ENCODE assay signal across 24 cellular contexts in the genomic region with DNA sequence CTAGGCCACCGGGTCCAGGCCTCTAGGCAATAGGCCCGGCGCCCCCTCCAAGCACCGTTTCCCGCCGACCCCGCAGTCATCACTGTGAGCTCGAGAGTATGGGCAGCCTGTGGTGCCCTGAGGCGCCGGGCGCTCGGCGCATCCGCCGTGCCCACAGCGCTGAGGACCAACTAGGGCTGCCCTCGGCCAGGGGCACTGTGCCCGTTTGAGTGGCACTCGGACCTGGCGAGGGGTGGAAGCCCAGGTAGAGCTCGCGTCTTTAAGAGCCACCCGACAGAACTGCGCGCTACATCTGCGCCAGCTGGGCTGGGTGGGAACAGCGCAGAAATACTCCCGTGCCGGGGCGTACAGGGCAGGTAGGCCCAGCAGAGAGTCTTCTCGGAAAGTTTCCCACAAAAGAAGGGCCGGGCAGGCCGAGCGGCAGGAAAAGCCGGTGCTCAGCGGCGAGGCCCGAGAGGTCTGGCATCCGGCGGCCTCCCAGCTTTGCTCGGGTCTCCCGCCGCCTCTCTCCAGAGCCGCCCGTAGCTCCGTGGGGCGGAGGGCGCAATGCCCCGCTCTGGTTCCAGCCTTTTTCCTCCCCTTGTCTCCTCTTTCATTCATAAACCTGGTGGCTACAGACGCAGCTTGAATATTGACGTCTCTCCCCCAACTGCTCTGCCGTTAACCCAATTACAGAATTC. TPM values are rescaled to one million over a fixed set of nuclear protein-coding genes. Genes with fewer than 3 reads are reported as not detected.
DNase-seq lines count a peak whose midpoint lies in the region; ATAC-seq, FAIRE-seq and TF ChIP-seq lines count a peak whose summit lies in the region.
"Had no signal": no experiment of that assay in that cellular context is flagged by ENCODE, and none has a peak within 500 bp of the region (broad histone marks: within the 10 kb centered on the region; RNA-seq: fewer than 3 reads in every experiment).

No MANE protein-coding gene starts in this region.

- H3K4ac ChIP-seq in H1 (replicated peaks; ENCODE audit: insufficient read length, low read depth, low read length): no peak overlapping the region
- H3K4ac ChIP-seq in neuronal stem cell (ENCODE audit: low read length): no peak overlapping the region

- H3K18ac ChIP-seq in H1 (ENCODE audit: extremely low read depth, low read length): no peak overlapping the region
- peak overlapping the region; percentile 90 for H3K18ac ChIP-seq in neuronal stem cell (ENCODE audit: low read length)

- no peaks in the 10 kb centered on the region for H3K9me3 Mint-ChIP-seq in T-helper 2 cell treated with Interferon-gamma antibody and Interleukin-4, amounts not matched to agents 5 μg/mL and 100 μg/mL, for 36 hours
- H3K9me3 Mint-ChIP-seq in GM23338: peaks cover 3% of the 10 kb centered on the region; the same call in 1 of the 3 replicates

- no peaks in the 10 kb centered on the region for H3K9me2 ChIP-seq in GM23338 (ENCODE audit: insufficient read depth)

- H3K4me3 ChIP-seq in GM23338 (peak overlapping the region; percentile 49), H1 (ENCODE audit: extremely low read depth in 1 of 4, insufficient read depth in 2 of 4, low read depth in 3 of 4, low read length in 4 of 4) (peak overlapping the region in 1 of 4 experiments; percentile 49; a peak in 2 of 8 replicates), neuronal stem cell (ENCODE audit: low read length in 2 of 2) (peak overlapping the region in 1 of 2 donors; percentile 35), heart left ventricle (peak overlapping the region in 1 of 12 donors; percentile 13)
- H3K4me3 ChIP-seq: adrenal gland, coronary artery, sigmoid colon had no signal

- H3K4me1 Mint-ChIP-seq in T-helper 2 cell treated with Interferon-gamma antibody and Interleukin-4, amounts not matched to agents 5 μg/mL and 100 μg/mL, for 36 hours (ENCODE audit: low read depth): peaks cover 2% of the 10 kb centered on the region
- peaks cover 54% of the 10 kb centered on the region for H3K4me1 Mint-ChIP-seq in GM23338
- H3K4me1 Mint-ChIP-seq: memory B cell had no signal

- no peak overlapping the region for H2AK5ac ChIP-seq in H1 (ENCODE audit: low read depth, low read length)
- H2AK5ac ChIP-seq in neuronal stem cell (ENCODE audit: low read depth, low read length): peak overlapping the region; percentile 65

- H3K27me3 Mint-ChIP-seq in T-helper 2 cell treated with Interferon-gamma antibody and Interleukin-4, amounts not matched to agents 5 μg/mL and 100 μg/mL, for 36 hours (ENCODE audit: low read depth): peaks cover 84% of the 10 kb centered on the region
- peaks cover 97% of the 10 kb centered on the region for H3K27me3 Mint-ChIP-seq in GM23338 (ENCODE audit: insufficient read depth, low read depth, poor library complexity)

- peaks cover 27% of the 10 kb centered on the region for H4K20me1 ChIP-seq in GM23338 (replicated peaks; ENCODE audit: insufficient read depth)
- peaks cover 15 to 24% of the 10 kb centered on the region in 2 experiments for H4K20me1 ChIP-seq in H1 (replicated peaks in 1 of 2; ENCODE audit: control insufficient read depth in 1 of 2, insufficient read depth in 2 of 2, low read length in 2 of 2)

- H3K4me2 ChIP-seq in GM23338 (peak overlapping the region; percentile 79), H1 (ENCODE audit: insufficient read depth in 1 of 2, low read depth in 2 of 2, low read length in 2 of 2) (peak overlapping the region; percentile 47 to 63), neuronal stem cell (ENCODE audit: insufficient read depth, low read length, poor library complexity, severe bottlenecking) (peak overlapping the region; percentile 44)

- H3K27ac ChIP-seq in GM23338 (ENCODE audit: low read depth) (no peak overlapping the region), H1 (ENCODE audit: low read depth, low read length) (no peak overlapping the region), neuronal stem cell (replicated peaks; ENCODE audit: low read length) (no peak overlapping the region), heart left ventricle (no peak overlapping the region)
- H3K27ac ChIP-seq: adrenal gland, coronary artery, HL-60, parathyroid adenoma, sigmoid colon had no signal

- H3K27me3 ChIP-seq in GM23338 (ENCODE audit: insufficient read depth) (peaks cover 100% of the 10 kb centered on the region), H1 (replicated peaks in 1 of 4; ENCODE audit: control insufficient read depth in 3 of 4, extremely low read depth in 1 of 4, insufficient read depth in 3 of 4, low read length in 3 of 4) (peaks cover 92 to 100% (median 97%) of the 10 kb centered on the region in 4 experiments), neuronal stem cell (ENCODE audit: control insufficient read depth in 3 of 3, insufficient read depth in 3 of 3, low read depth in 1 of 3, low read length in 3 of 3) (peaks cover 45 to 91% (median 59%) of the 10 kb centered on the region in 3 experiments), heart left ventricle (peaks cover 90 to 100% (median 99%) of the 10 kb centered on the region in 9 donors)

- peaks cover 2% of the 10 kb centered on the region; the same call in 1 of the 2 replicates for H3K23me2 ChIP-seq in H1 (ENCODE audit: low read depth, low read length)

- 3% methylated on average over 46 of the region's 52 CpGs; no CpG with 5 or more reads in 1 of the 2 experiments for WGBS in H1 (ENCODE audit: extremely low coverage in 1 of 2, insufficient coverage in 1 of 2, insufficient read length in 1 of 2, insufficient replicate concordance in 2 of 2, low coverage in 1 of 2, low lambda C conversion rate in 2 of 2, missing lambda C conversion rate in 1 of 2), 2 experiments
- WGBS in neuronal stem cell (ENCODE audit: extremely low coverage in 2 of 2, insufficient read length in 2 of 2, insufficient replicate concordance in 1 of 2), 2 donors: no CpG with 5 or more reads among the region's 52 CpGs
- 2 to 7% (median 2%) methylated on average over 27 to 52 of the region's 52 CpGs for WGBS in heart left ventricle, 4 donors

- H3K9me3 ChIP-seq in H1 (ENCODE audit: insufficient read depth in 2 of 2, low read depth in 1 of 2, low read length in 1 of 2) (no peaks in the 10 kb centered on the region; a peak in 1 of 4 replicates), neuronal stem cell (replicated peaks in 1 of 2; ENCODE audit: control insufficient read depth in 2 of 2, insufficient read depth in 1 of 2, low read depth in 1 of 2, low read length in 2 of 2) (peaks cover 3% of the 10 kb centered on the region in 2 donors), heart left ventricle (no peaks in the 10 kb centered on the region)
- H3K9me3 ChIP-seq: adrenal gland, sigmoid colon had no signal

- peak overlapping the region; percentile 55; the same call in 1 of the 2 replicates for H2BK12ac ChIP-seq in H1 (ENCODE audit: low read depth, low read length)
- peak overlapping the region; percentile 36 for H2BK12ac ChIP-seq in neuronal stem cell (ENCODE audit: low read length)

- peaks cover 74% of the 10 kb centered on the region for H3K4me1 ChIP-seq in GM23338 (ENCODE audit: insufficient read depth)
- H3K4me1 ChIP-seq in H1 (replicated peaks in 1 of 4; ENCODE audit: control insufficient read depth in 3 of 4, insufficient read depth in 4 of 4, low read length in 3 of 4): peaks cover 3 to 54% (median 23%) of the 10 kb centered on the region in 4 experiments
- H3K4me1 ChIP-seq in neuronal stem cell (ENCODE audit: control insufficient read depth in 2 of 2, insufficient read depth in 1 of 2, low read depth in 1 of 2, low read length in 2 of 2): peaks cover 25 to 26% of the 10 kb centered on the region in 2 donors
- peaks cover 0 to 45% (median 9%) of the 10 kb centered on the region in 12 donors for H3K4me1 ChIP-seq in heart left ventricle
- H3K4me1 ChIP-seq: parathyroid adenoma had no signal

- H2BK20ac ChIP-seq in H1 (ENCODE audit: low read length): no peak overlapping the region

- H4K8ac ChIP-seq in H1 (ENCODE audit: extremely low read depth, insufficient read depth, low read length) (no peak overlapping the region), neuronal stem cell (ENCODE audit: low read depth, low read length) (no peak overlapping the region)

- H3F3A ChIP-seq in GM23338 (replicated peaks; ENCODE audit: low read depth): peaks cover 42% of the 10 kb centered on the region

- no peak; a peak in 1 of 4 replicates for TF ChIP-seq RAD21 in H1 (IDR thresholded peaks at IDR 0.05 in 1 of 2, conservative IDR thresholded peaks at IDR 0.05 in 1 of 2; ENCODE audit: low read depth in 2 of 2, low read length in 2 of 2)

- H2BK15ac ChIP-seq in H1 (ENCODE audit: low read length): no peak overlapping the region; the same call in 1 of the 2 replicates
- H2BK15ac ChIP-seq in neuronal stem cell (ENCODE audit: low read length): peak overlapping the region; percentile 50

- H4K91ac ChIP-seq in H1 (replicated peaks; ENCODE audit: insufficient read length, low read length) (no peak overlapping the region), neuronal stem cell (ENCODE audit: low read depth, low read length, poor library complexity) (peak overlapping the region; percentile 27)

- no peak for DNase-seq in T-helper 2 cell treated with Interferon-gamma antibody and Interleukin-4, amounts not matched to agents 5 μg/mL and 100 μg/mL, for 36 hours (ENCODE audit: low spot score)
- DNase-seq in T-helper 2 cell (no peak), GM23338 (ENCODE audit: low spot score) (peak; percentile 54), H1 (ENCODE audit: low read depth in 1 of 2, low spot score in 2 of 2) (peak in 1 of 2 experiments; percentile 72), neuronal stem cell (ENCODE audit: low spot score) (no peak), COLO829 (ENCODE audit: low spot score) (no peak), heart left ventricle (no peak)
- DNase-seq in stimulated activated CD4-positive, alpha-beta T cell treated with anti-CD3 and anti-CD28 coated beads, Interleukin-1b, Interleukin-23, amount 100 ng/mL, for 48 hours: no peak
- DNase-seq: activated CD4-positive, alpha-beta T cell treated with anti-CD3 and anti-CD28 coated beads, Interleukin-2, amount 50 U/mL, for 1 hour; activated gamma-delta T cell treated with Interleukin-2 at 50 U/mL for 16 hours; adrenal gland; Calu3; IMR-90; NCI-H2171; SHP77 treated with DMSO at 0.1 percent for 48 hours; sigmoid colon had no signal

- H3K9ac ChIP-seq in H1 (replicated peaks in 1 of 4; ENCODE audit: extremely low read depth in 1 of 4, low read depth in 3 of 4, low read length in 3 of 4) (no peak overlapping the region), neuronal stem cell (ENCODE audit: low read depth, low read length, poor library complexity) (no peak overlapping the region)
- H3K9ac ChIP-seq: parathyroid adenoma had no signal

- no peak for FAIRE-seq in H1 (lab: Jason Lieb, UNC)
- FAIRE-seq: bronchial epithelial cell had no signal

- no peak overlapping the region for H3K23ac ChIP-seq in H1 (ENCODE audit: insufficient read length)
- H3K23ac ChIP-seq in neuronal stem cell (ENCODE audit: low read depth, low read length, poor library complexity): peak overlapping the region; percentile 14

- no peak for TF ChIP-seq EP300 in H1 (IDR thresholded peaks at IDR 0.05; ENCODE audit: borderline replicate concordance in 1 of 2, low read depth in 2 of 2, low read length in 2 of 2)

- H3K27ac Mint-ChIP-seq in T-helper 2 cell treated with Interferon-gamma antibody and Interleukin-4, amounts not matched to agents 5 μg/mL and 100 μg/mL, for 36 hours: peak overlapping the region; percentile 55
- no peak overlapping the region for H3K27ac Mint-ChIP-seq in GM23338
- H3K27ac Mint-ChIP-seq: memory B cell had no signal

- no peak overlapping the region for H4K5ac ChIP-seq in H1 (ENCODE audit: insufficient read length, low read depth, low read length)

- intact Hi-C loops in heart left ventricle (cut with DNase I): loop anchor here in 1 of 10 donors (10.0 kb wide), 1 partner anchor 383 kb away; no protein-coding TSS in a partner anchor

- H3K56ac ChIP-seq in H1 (replicated peaks; ENCODE audit: insufficient read length, low read depth, low read length): no peak overlapping the region

- H3K36me3 ChIP-seq in GM23338 (ENCODE audit: insufficient read depth): no peaks in the 10 kb centered on the region
- peaks cover 0 to 6% (median 0%) of the 10 kb centered on the region in 4 experiments; a peak in 1 of 8 replicates for H3K36me3 ChIP-seq in H1 (ENCODE audit: control insufficient read depth in 2 of 4, insufficient read depth in 4 of 4, low read length in 3 of 4)
- no peaks in the 10 kb centered on the region for H3K36me3 ChIP-seq in neuronal stem cell (replicated peaks in 1 of 2; ENCODE audit: control insufficient read depth in 2 of 2, insufficient read depth in 2 of 2, low read length in 2 of 2)
- H3K36me3 ChIP-seq in heart left ventricle: no peaks in the 10 kb centered on the region
- H3K36me3 ChIP-seq: adrenal gland, sigmoid colon had no signal

- CTCF ChIA-PET in H1 (lab: Charles Lee; ENCODE audit: partially characterized antibody): interaction anchor here (0.6 to 5.6 kb wide), 19 partner anchors 9 to 586 kb away, joined by 3 to 51 read pairs (median 3); no protein-coding TSS in a partner anchor

- H2BK120ac ChIP-seq in H1 (replicated peaks; ENCODE audit: low read depth, low read length) (no peak overlapping the region), neuronal stem cell (ENCODE audit: low read depth, low read length) (no peak overlapping the region)

- H2BK5ac ChIP-seq in H1 (ENCODE audit: low read depth, low read length): no peak overlapping the region
- H2BK5ac ChIP-seq in neuronal stem cell (ENCODE audit: low read length): no peak overlapping the region

- ATAC-seq in GM23338: peak; percentile 5
- no peak for ATAC-seq in heart left ventricle

- TF ChIP-seq CTCF in GM23338 (conservative IDR thresholded peaks at IDR 0.05; ENCODE audit: low read depth in 2 of 2) (no peak), H1 (IDR thresholded peaks at IDR 0.05; ENCODE audit: control extremely low read depth in 1 of 3, insufficient read depth in 1 of 3, low read depth in 1 of 3, low read length in 3 of 3) (no peak), heart left ventricle (IDR thresholded peaks at IDR 0.05) (no peak)

- no peak for TF ChIP-seq POLR2A in H1 (IDR thresholded peaks at IDR 0.05; ENCODE audit: control extremely low read depth in 1 of 2, low read depth in 2 of 2, low read length in 2 of 2)
- TF ChIP-seq POLR2A in heart left ventricle (IDR thresholded peaks at IDR 0.05): no peak

- H3K79me2 ChIP-seq in GM23338 (replicated peaks; ENCODE audit: insufficient read depth): no peaks in the 10 kb centered on the region
- H3K79me2 ChIP-seq in H1 (ENCODE audit: control insufficient read depth in 1 of 2, insufficient read depth in 2 of 2, low read length in 2 of 2): no peaks in the 10 kb centered on the region
- H3K79me2 ChIP-seq: parathyroid adenoma had no signal

- no peak overlapping the region for H3K14ac ChIP-seq in H1 (ENCODE audit: insufficient read length)
- no peak overlapping the region for H3K14ac ChIP-seq in neuronal stem cell (ENCODE audit: low read length)

- peaks cover 4% of the 10 kb centered on the region for H3K36me3 Mint-ChIP-seq in T-helper 2 cell treated with Interferon-gamma antibody and Interleukin-4, amounts not matched to agents 5 μg/mL and 100 μg/mL, for 36 hours (ENCODE audit: low read depth)
- H3K36me3 Mint-ChIP-seq in GM23338 (ENCODE audit: low read depth): no peaks in the 10 kb centered on the region; the same call in 2 of the 3 replicates

- no peak overlapping the region for H3K4me3 Mint-ChIP-seq in T-helper 2 cell treated with Interferon-gamma antibody and Interleukin-4, amounts not matched to agents 5 μg/mL and 100 μg/mL, for 36 hours
- H3K4me3 Mint-ChIP-seq in GM23338: peak overlapping the region; percentile 57
- H3K4me3 Mint-ChIP-seq: memory B cell had no signal

- POLR2A ChIA-PET in H1 (lab: Charles Lee; ENCODE audit: partially characterized antibody): interaction anchor here (0.8 to 1.8 kb wide), 2 partner anchors 12 to 41 kb away, joined by 3 to 8 read pairs; no protein-coding TSS in a partner anchor

- H2AFZ ChIP-seq in GM23338 (0 out of 2 replicates have a peak overlapping the region, but pooled peaks have one; percentile 43), H1 (ENCODE audit: low read length) (no peak overlapping the region), neuronal stem cell (ENCODE audit: low read length) (peak overlapping the region; percentile 69)
- H2AFZ ChIP-seq: parathyroid adenoma had no signal

- H3K79me1 ChIP-seq in H1 (ENCODE audit: low read depth, low read length): no peaks in the 10 kb centered on the region
- H3K79me1 ChIP-seq in neuronal stem cell (ENCODE audit: low read depth, low read length): no peaks in the 10 kb centered on the region

RNA-seq across cellular contexts. Expression of gene SOX1, which starts 5.4 kb away (rescaled TPM):
- total RNA-seq in GM23338 (2014; rRNA removed; shearing (Covaris generic)): 0.04 and 0.17 TPM in 2 replicates
- polyA plus RNA-seq in GM23338 (2016; fragmentation: Nextera tagmentation; extraction: Ambion mirVana): 0.10 TPM in 1 of 2 replicates, not detected in the other
- total RNA-seq in H1 (2021; fragmentation: NEBNext Ultra II Directional; extraction: Animal tissue kit (Norgen Biotek cat#: 25700)): 0.09 and 0.11 TPM in 2 replicates
- 0.03 and 0.05 TPM in 2 replicates for polyA plus RNA-seq in H1 (2011; rRNA removed)
- 0.04 TPM for polyA plus RNA-seq in H1 (2011; cell fraction: cytosol; rRNA removed)
- polyA plus RNA-seq in H1 (2011; cell fraction: nucleus; rRNA removed): 0.11 TPM
- polyA plus RNA-seq in H1 (2012, experiment 1 of 2): 0.09 to 0.11 TPM (median 0.09 TPM) in 3 of 4 replicates, not detected in the other
- 0.20 TPM for polyA plus RNA-seq in H1 (2012, experiment 2 of 2)
- polyA plus RNA-seq in H1 (2013, experiment 1 of 2): 0.08 TPM
- polyA plus RNA-seq in H1 (2013, experiment 2 of 2): 0.06 TPM
- polyA minus RNA-seq in H1 (2011; rRNA and poly(A)+ RNA removed): 0.07 TPM in 1 of 2 replicates, not detected in the other
- polyA minus RNA-seq in H1 (2011; cell fraction: cytosol; rRNA and poly(A)+ RNA removed): not detected
- polyA minus RNA-seq in H1 (2011; cell fraction: nucleus; rRNA and poly(A)+ RNA removed): 0.20 TPM
- polyA plus RNA-seq in neuronal stem cell (2013, experiment 1 of 2): 12.8 TPM
- polyA plus RNA-seq in neuronal stem cell (2013, experiment 2 of 2): 14.4 TPM
- total RNA-seq in heart left ventricle: not detected
- polyA plus RNA-seq in heart left ventricle: not detected
- total RNA-seq: adrenal gland, bronchial epithelial cell, Calu3, IMR-90, myocyte, urinary bladder had no signal
- polyA plus RNA-seq: adrenal gland, BJ, IMR-90, urinary bladder had no signal
